Comparison of ENCODE assay signal across 7 cellular contexts in the genomic region with DNA sequence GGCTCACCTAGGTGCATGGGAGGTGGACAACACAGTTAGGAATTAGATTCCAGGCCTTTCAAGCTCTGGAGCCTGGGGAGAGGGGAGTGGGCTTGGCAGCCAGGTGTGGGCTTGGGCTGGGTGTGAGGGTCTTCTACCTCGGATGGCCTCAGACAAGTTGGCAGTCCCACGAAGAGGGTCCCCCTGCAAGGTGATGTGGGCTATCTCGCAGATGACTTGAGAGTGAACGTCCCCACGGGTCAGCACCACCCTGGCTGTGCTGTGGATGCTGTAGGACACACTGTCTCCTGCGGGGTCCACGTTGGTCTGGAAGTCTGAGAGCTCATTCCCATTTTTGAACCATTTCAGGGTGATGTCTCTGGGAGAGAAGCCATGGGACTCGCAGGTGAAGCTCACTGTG. TPM values are rescaled to one million over a fixed set of nuclear protein-coding genes. Genes with fewer than 3 reads are reported as not detected.
"Had no signal": no experiment of that assay in that cellular context is flagged by ENCODE, and none has a peak within 500 bp of the region (broad histone marks: within the 10 kb centered on the region; RNA-seq: fewer than 3 reads in every experiment).

No MANE protein-coding gene starts in this region.

RNA-seq across cellular contexts. Expression of a gene that starts 14.1 kb away (rescaled TPM):
- total RNA-seq: K562, M059J, OCI-LY7, Right ventricle myocardium superior, SJSA1 had no signal
- polyA plus RNA-seq: IgD-negative memory B cell, K562, SK-N-SH had no signal

RNA-seq across cellular contexts. Expression of a gene that starts 48.2 kb away (rescaled TPM):
- total RNA-seq: K562, OCI-LY7, SJSA1 had no signal
- polyA plus RNA-seq: K562 had no signal
